In genomic region chr7:11786186-11786585, GRCh38 we compare ENCODE assay signal across 17 cellular contexts. TPM values are rescaled to one million over a fixed set of nuclear protein-coding genes. Genes with fewer than 3 reads are reported as not detected.
DNase-seq lines count a peak whose midpoint lies in the region; ATAC-seq and TF ChIP-seq lines count a peak whose summit lies in the region.
"Had no signal": no experiment of that assay in that cellular context is flagged by ENCODE, and none has a peak within 500 bp of the region (broad histone marks: within the 10 kb centered on the region; RNA-seq: fewer than 3 reads in every experiment).

No MANE protein-coding gene starts in this region.

- H3K27ac ChIP-seq in RWPE2 (ENCODE audit: poor library complexity, severe bottlenecking), result no peak overlapping the region
- H3K27ac ChIP-seq in fibroblast of lung (ENCODE audit: insufficient read depth, low read length), result no peak overlapping the region
- H3K27ac ChIP-seq: BLaER1 treated with 17β-estradiol and CSF1 and Interleukin-3, amounts not matched to agents 10 nM and 100 nM had no signal

- H3K4me1 Mint-ChIP-seq in activated CD8-positive, alpha-beta T cell treated with anti-CD3 and anti-CD28 coated beads, Interleukin-2, amount 10 ng/mL, durations not matched to agents 7 days and 5 days (ENCODE audit: low read depth), result no peaks in the 10 kb centered on the region
- H3K4me1 Mint-ChIP-seq: naive thymus-derived CD4-positive, alpha-beta T cell had no signal

- no peak overlapping the region for H2AFZ ChIP-seq in fibroblast of lung (ENCODE audit: low read length)

- H3K27me3 ChIP-seq in RWPE2 (ENCODE audit: insufficient read depth, poor library complexity, severe bottlenecking) (no peaks in the 10 kb centered on the region), fibroblast of lung (ENCODE audit: control insufficient read depth, insufficient read depth, low read length) (no peaks in the 10 kb centered on the region)
- H3K27me3 ChIP-seq: BLaER1 treated with 17β-estradiol and CSF1 and Interleukin-3, amounts not matched to agents 10 nM and 100 nM had no signal

- H3K4me1 ChIP-seq in RWPE2 (ENCODE audit: insufficient read depth, poor library complexity, severe bottlenecking) (no peaks in the 10 kb centered on the region), fibroblast of lung (ENCODE audit: control insufficient read depth, extremely low read depth, insufficient read depth, low read length) (no peaks in the 10 kb centered on the region)
- H3K4me1 ChIP-seq: BLaER1 treated with 17β-estradiol and CSF1 and Interleukin-3, amounts not matched to agents 10 nM and 100 nM had no signal

- no peaks in the 10 kb centered on the region for H3K79me2 ChIP-seq in fibroblast of lung (ENCODE audit: control insufficient read depth, insufficient read depth, low read length)

- POLR2A ChIA-PET in HEK293T (lab: Yijun Ruan, JAX), result no interaction called here
- POLR2A ChIA-PET in activated CD8-positive, alpha-beta T cell treated with anti-CD3 and anti-CD28 coated beads, Interleukin-2, amount 10 ng/mL, durations not matched to agents 7 days and 5 days (lab: Charles Lee), result no interaction called here

- CTCF ChIA-PET in HEK293T (lab: Yijun Ruan, JAX), result no interaction called here
- CTCF ChIA-PET in activated CD8-positive, alpha-beta T cell treated with anti-CD3 and anti-CD28 coated beads, Interleukin-2, amount 10 ng/mL, durations not matched to agents 7 days and 5 days (lab: Charles Lee), result no interaction called here

- H3K27ac Mint-ChIP-seq in activated CD8-positive, alpha-beta T cell treated with anti-CD3 and anti-CD28 coated beads, Interleukin-2, amount 10 ng/mL, durations not matched to agents 7 days and 5 days, result no peak overlapping the region
- H3K27ac Mint-ChIP-seq: naive thymus-derived CD4-positive, alpha-beta T cell; T-helper 1 cell treated with Interleukin-12 subunit alpha and Interleukin-12 subunit beta and Interleukin-4 antibody, amounts not matched to agents 30 μg/mL and 1 μg/mL, for 36 hours had no signal

- H3K9me3 ChIP-seq in RWPE2 (ENCODE audit: severe bottlenecking), result no peaks in the 10 kb centered on the region
- no peaks in the 10 kb centered on the region for H3K9me3 ChIP-seq in fibroblast of lung (ENCODE audit: control insufficient read depth, insufficient read depth, low read depth, low read length)
- H3K9me3 ChIP-seq: BLaER1 treated with 17β-estradiol and CSF1 and Interleukin-3, amounts not matched to agents 10 nM and 100 nM had no signal

- no peak overlapping the region for H3K9ac ChIP-seq in fibroblast of lung (ENCODE audit: insufficient read depth, low read length)
- H3K9ac ChIP-seq: BLaER1 treated with 17β-estradiol and CSF1 and Interleukin-3, amounts not matched to agents 10 nM and 100 nM had no signal

- no peaks in the 10 kb centered on the region for H3K27me3 Mint-ChIP-seq in activated CD8-positive, alpha-beta T cell treated with anti-CD3 and anti-CD28 coated beads, Interleukin-2, amount 10 ng/mL, durations not matched to agents 7 days and 5 days (ENCODE audit: low read depth)
- H3K27me3 Mint-ChIP-seq: naive thymus-derived CD4-positive, alpha-beta T cell had no signal

- DNase-seq in HEK293T (ENCODE audit: extremely low spot score), result peak; percentile 8
- DNase-seq in RWPE2 (ENCODE audit: low spot score), result no peak
- peak; percentile 2 to 86 for DNase-seq in fibroblast of lung (ENCODE audit: low read depth in 2 of 2)
- peak; percentile 95 for DNase-seq in renal cortical epithelial cell (ENCODE audit: low read depth)
- no peak for DNase-seq in NCI-H1436 treated with DMSO at 0.1 percent for 48 hours (lab: John Stamatoyannopoulos, UW)
- no peak for DNase-seq in activated CD8-positive, alpha-beta T cell treated with anti-CD3 and anti-CD28 coated beads, Interleukin-2, amount 10 ng/mL, durations not matched to agents 7 days and 5 days
- DNase-seq in activated CD4-positive, alpha-beta T cell treated with anti-CD3 and anti-CD28 coated beads for 4 hours, result no peak
- DNase-seq: activated CD4-positive, alpha-beta T cell treated with anti-CD3 and anti-CD28 coated beads, Interleukin-2, amount 50 U/mL, for 48 hours; activated effector memory CD4-positive, alpha-beta T cell treated with Interleukin-2 at 50 U/mL for 16 hours; naive thymus-derived CD4-positive, alpha-beta T cell; NCI-H2107; right cardiac atrium; stimulated activated naive CD8-positive, alpha-beta T cell treated with anti-CD3 and anti-CD28 coated beads, Interleukin-15, Interleukin-2, amounts not matched to agents 100 U/mL and 50 U/mL, for 24 hours had no signal

- no peak for TF ChIP-seq CTCF in RWPE2 (IDR thresholded peaks at IDR 0.05; ENCODE audit: poor library complexity, severe bottlenecking)
- TF ChIP-seq CTCF in fibroblast of lung (conservative IDR thresholded peaks at IDR 0.05 in 1 of 2, IDR thresholded peaks at IDR 0.05 in 1 of 2; ENCODE audit: low read depth in 1 of 2, low read length in 2 of 2), result no peak

- H3K36me3 ChIP-seq in RWPE2 (ENCODE audit: low read depth), result no peaks in the 10 kb centered on the region
- no peaks in the 10 kb centered on the region for H3K36me3 ChIP-seq in fibroblast of lung (ENCODE audit: control insufficient read depth, insufficient read depth, low read length)
- H3K36me3 ChIP-seq: BLaER1 treated with 17β-estradiol and CSF1 and Interleukin-3, amounts not matched to agents 10 nM and 100 nM had no signal

- H3K4me2 ChIP-seq in fibroblast of lung (ENCODE audit: extremely low read depth, insufficient read depth, low read length), result no peak overlapping the region
- H3K4me2 ChIP-seq: BLaER1 treated with 17β-estradiol and CSF1 and Interleukin-3, amounts not matched to agents 10 nM and 100 nM had no signal

- no peaks in the 10 kb centered on the region for H4K20me1 ChIP-seq in fibroblast of lung (ENCODE audit: control insufficient read depth, extremely low read depth, insufficient read depth, low read length)
- H4K20me1 ChIP-seq: BLaER1 treated with 17β-estradiol and CSF1 and Interleukin-3, amounts not matched to agents 10 nM and 100 nM had no signal

- H3K9me3 Mint-ChIP-seq in activated CD8-positive, alpha-beta T cell treated with anti-CD3 and anti-CD28 coated beads, Interleukin-2, amount 10 ng/mL, durations not matched to agents 7 days and 5 days (ENCODE audit: insufficient read depth), result no peaks in the 10 kb centered on the region
- H3K9me3 Mint-ChIP-seq: T-helper 1 cell treated with Interleukin-12 subunit alpha and Interleukin-12 subunit beta and Interleukin-4 antibody, amounts not matched to agents 30 μg/mL and 1 μg/mL, for 36 hours had no signal

- H3K4me3 ChIP-seq in RWPE2 (ENCODE audit: severe bottlenecking) (no peak overlapping the region), fibroblast of lung (replicated peaks in 1 of 4; ENCODE audit: control extremely low read depth in 1 of 4, insufficient read depth in 1 of 4, low read depth in 3 of 4, low read length in 4 of 4) (no peak overlapping the region)
- H3K4me3 ChIP-seq: BLaER1 treated with 17β-estradiol and CSF1 and Interleukin-3, amounts not matched to agents 10 nM and 100 nM had no signal

- ATAC-seq in RWPE2 (ENCODE audit: low read depth) (peak; percentile 35; the same call in 1 of the 3 replicates), GM19397 (IDR thresholded peaks at IDR 0.05; ENCODE audit: unreplicated experiment) (no peak)
- ATAC-seq in activated CD8-positive, alpha-beta T cell treated with anti-CD3 and anti-CD28 coated beads, Interleukin-2, amount 10 ng/mL, durations not matched to agents 7 days and 5 days, result no peak
- ATAC-seq: naive thymus-derived CD4-positive, alpha-beta T cell; stimulated activated naive CD8-positive, alpha-beta T cell treated with anti-CD3 and anti-CD28 coated beads, Interleukin-15, Interleukin-2, amounts not matched to agents 100 U/mL and 50 U/mL, for 24 hours had no signal

- H3K4me3 Mint-ChIP-seq in activated CD8-positive, alpha-beta T cell treated with anti-CD3 and anti-CD28 coated beads, Interleukin-2, amount 10 ng/mL, durations not matched to agents 7 days and 5 days, result no peak overlapping the region
- H3K4me3 Mint-ChIP-seq: naive thymus-derived CD4-positive, alpha-beta T cell; T-helper 1 cell treated with Interleukin-12 subunit alpha and Interleukin-12 subunit beta and Interleukin-4 antibody, amounts not matched to agents 30 μg/mL and 1 μg/mL, for 36 hours had no signal

- no peaks in the 10 kb centered on the region for H3K36me3 Mint-ChIP-seq in activated CD8-positive, alpha-beta T cell treated with anti-CD3 and anti-CD28 coated beads, Interleukin-2, amount 10 ng/mL, durations not matched to agents 7 days and 5 days (ENCODE audit: low read depth)
- H3K36me3 Mint-ChIP-seq: naive thymus-derived CD4-positive, alpha-beta T cell had no signal

TF ChIP-seq in HEK293T, 16 proteins besides CTCF, POLR2A, EP300 and RAD21:
- TF ChIP-seq CTBP1 (IDR thresholded peaks at IDR 0.05; ENCODE audit: borderline replicate concordance) (no peak), TARDBP (IDR thresholded peaks at IDR 0.05) (no peak), ZNF384 (IDR thresholded peaks at IDR 0.05) (no peak), ELF4 (IDR thresholded peaks at IDR 0.05) (no peak), FOXK2 (IDR thresholded peaks at IDR 0.05) (no peak), FOXM1 (IDR thresholded peaks at IDR 0.05; ENCODE audit: borderline replicate concordance) (no peak), L3MBTL2 (conservative IDR thresholded peaks at IDR 0.05) (no peak), FOXA1 (IDR thresholded peaks at IDR 0.05) (no peak), ARNT (IDR thresholded peaks at IDR 0.05) (no peak), SP1 (IDR thresholded peaks at IDR 0.05) (no peak), NFRKB (IDR thresholded peaks at IDR 0.05) (no peak), HDGF (IDR thresholded peaks at IDR 0.05; ENCODE audit: borderline replicate concordance) (no peak), LEF1 (IDR thresholded peaks at IDR 0.05; ENCODE audit: borderline replicate concordance) (no peak), SUZ12 (IDR thresholded peaks at IDR 0.05) (no peak), BHLHE40 (IDR thresholded peaks at IDR 0.05; ENCODE audit: borderline replicate concordance) (no peak)
- TF ChIP-seq, protein P1, sequence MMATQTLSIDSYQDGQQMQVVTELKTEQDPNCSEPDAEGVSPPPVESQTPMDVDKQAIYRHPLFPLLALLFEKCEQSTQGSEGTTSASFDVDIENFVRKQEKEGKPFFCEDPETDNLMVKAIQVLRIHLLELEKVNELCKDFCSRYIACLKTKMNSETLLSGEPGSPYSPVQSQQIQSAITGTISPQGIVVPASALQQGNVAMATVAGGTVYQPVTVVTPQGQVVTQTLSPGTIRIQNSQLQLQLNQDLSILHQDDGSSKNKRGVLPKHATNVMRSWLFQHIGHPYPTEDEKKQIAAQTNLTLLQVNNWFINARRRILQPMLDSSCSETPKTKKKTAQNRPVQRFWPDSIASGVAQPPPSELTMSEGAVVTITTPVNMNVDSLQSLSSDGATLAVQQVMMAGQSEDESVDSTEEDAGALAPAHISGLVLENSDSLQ (IDR thresholded peaks at IDR 0.05), result no peak

RNA-seq across cellular contexts. Expression of gene THSD7A, which starts 45.8 kb away (rescaled TPM):
- under 0.01 and 0.83 TPM in 2 replicates for total RNA-seq in fibroblast of lung
- polyA plus RNA-seq in fibroblast of lung, result 0.02 and 0.06 TPM in 2 replicates
- polyA plus RNA-seq in fibroblast of lung (2012), result 0.02 and 0.08 TPM in 2 replicates
- not detected in 2 replicates for polyA minus RNA-seq in fibroblast of lung (ENCODE audit: low replicate concordance)
- 1.6 and 2.5 TPM in 2 replicates for total RNA-seq in renal cortical epithelial cell
- total RNA-seq in activated CD8-positive, alpha-beta T cell treated with anti-CD3 and anti-CD28 coated beads, Interleukin-2, amount 10 ng/mL, durations not matched to agents 7 days and 5 days, result not detected
- polyA plus RNA-seq: keratinocyte; naive thymus-derived CD4-positive, alpha-beta T cell had no signal

Comparison
In these comparisons a context has a peak if more than half of its experiments do, and no peak if none do; other contexts are left out.
1. DNase-seq: peak in HEK293T (single experiment), fibroblast of lung (2 of 2) and renal cortical epithelial cell (single experiment); none in RWPE2 (single experiment), NCI-H1436 treated with DMSO at 0.1 percent for 48 hours (single experiment), activated CD8-positive, alpha-beta T cell treated with anti-CD3 and anti-CD28 coated beads, Interleukin-2, amount 10 ng/mL, durations not matched to agents 7 days and 5 days (single experiment) and activated CD4-positive, alpha-beta T cell treated with anti-CD3 and anti-CD28 coated beads for 4 hours (0 of 2).